19 cellular contexts compared by ENCODE assay signal in genomic region chr5:5573798-5574380, GRCh38.
A peak's percentile ranks its signal among the peaks of the same experiment; 100 is the strongest.
DNase-seq lines count a peak whose midpoint lies in the region; ATAC-seq, FAIRE-seq and TF ChIP-seq lines count a peak whose summit lies in the region.
"Had no signal": no experiment of that assay in that cellular context is flagged by ENCODE, and none has a peak within 500 bp of the region (broad histone marks: within the 10 kb centered on the region; RNA-seq: fewer than 3 reads in every experiment).

No MANE protein-coding gene starts in this region.

- no peak overlapping the region for H3K23ac ChIP-seq in neuronal stem cell (ENCODE audit: low read depth, low read length, poor library complexity)

- no peak for TF ChIP-seq POLR2A in heart left ventricle (IDR thresholded peaks at IDR 0.05)

- H3K27ac ChIP-seq in heart left ventricle (peak overlapping the region in 7 of 12 donors; percentile 18 to 80 (median 64)), right atrium auricular region (peak overlapping the region in 1 of 2 donors; percentile 29), neuronal stem cell (replicated peaks; ENCODE audit: low read length) (no peak overlapping the region), subcutaneous abdominal adipose tissue (ENCODE audit: low read depth, low read length) (peak overlapping the region; percentile 70), caudate nucleus (ENCODE audit: low read depth, low read length) (no peak overlapping the region)
- H3K27ac ChIP-seq: 22Rv1, HL-60, RWPE1, SJCRH30 had no signal

- H3K4me3 ChIP-seq in heart left ventricle = no peak overlapping the region
- no peak overlapping the region for H3K4me3 ChIP-seq in right atrium auricular region
- H3K4me3 ChIP-seq in neuronal stem cell (ENCODE audit: low read length in 2 of 2) = no peak overlapping the region
- no peak overlapping the region for H3K4me3 ChIP-seq in subcutaneous abdominal adipose tissue (ENCODE audit: low read depth in 1 of 5, low read length in 5 of 5)
- H3K4me3 ChIP-seq: SJCRH30 had no signal

- H2BK5ac ChIP-seq in neuronal stem cell (ENCODE audit: low read length) = peak overlapping the region; percentile 57

- H3K9me3 ChIP-seq in heart left ventricle (no peaks in the 10 kb centered on the region), right atrium auricular region (no peaks in the 10 kb centered on the region), neuronal stem cell (replicated peaks in 1 of 2; ENCODE audit: control insufficient read depth in 2 of 2, insufficient read depth in 1 of 2, low read depth in 1 of 2, low read length in 2 of 2) (no peaks in the 10 kb centered on the region), subcutaneous abdominal adipose tissue (ENCODE audit: control insufficient read depth in 5 of 5, low read length in 5 of 5) (no peaks in the 10 kb centered on the region)
- H3K9me3 ChIP-seq: SJCRH30 had no signal

- no peak overlapping the region for H2AFZ ChIP-seq in neuronal stem cell (ENCODE audit: low read length)

- H2AK5ac ChIP-seq in neuronal stem cell (ENCODE audit: low read depth, low read length) = no peak overlapping the region

- intact Hi-C loops in heart left ventricle (cut with DNase I) = no loop called here

- no peak overlapping the region for H3K4ac ChIP-seq in neuronal stem cell (ENCODE audit: low read length)

- H3K18ac ChIP-seq in neuronal stem cell (ENCODE audit: low read length) = peak overlapping the region; percentile 69

- ATAC-seq in heart left ventricle = peak in 1 of 4 donors; percentile 24
- ATAC-seq: CD8-positive, alpha-beta T cell; HCT116 had no signal

- in situ Hi-C loops in ACHN (cut with HindIII; ENCODE audit: low pct_ligation_motif_present, low pct_unique_long_range_greater_than_20kb, low sequenced_read_pairs) = no loop called here

- FAIRE-seq in D721Med (lab: Jason Lieb, UNC) = no peak

- no peak overlapping the region for H3K14ac ChIP-seq in neuronal stem cell (ENCODE audit: low read length)

- H4K8ac ChIP-seq in neuronal stem cell (ENCODE audit: low read depth, low read length) = no peak overlapping the region

- H3K36me3 ChIP-seq in heart left ventricle (no peaks in the 10 kb centered on the region), right atrium auricular region (no peaks in the 10 kb centered on the region), neuronal stem cell (replicated peaks in 1 of 2; ENCODE audit: control insufficient read depth in 2 of 2, insufficient read depth in 2 of 2, low read length in 2 of 2) (no peaks in the 10 kb centered on the region), subcutaneous abdominal adipose tissue (ENCODE audit: control insufficient read depth in 5 of 5, insufficient read depth in 5 of 5, low read length in 5 of 5) (no peaks in the 10 kb centered on the region)
- H3K36me3 ChIP-seq: SJCRH30 had no signal

- H3K27me3 ChIP-seq in heart left ventricle (no peaks in the 10 kb centered on the region), right atrium auricular region (no peaks in the 10 kb centered on the region), neuronal stem cell (ENCODE audit: control insufficient read depth in 3 of 3, insufficient read depth in 3 of 3, low read depth in 1 of 3, low read length in 3 of 3) (no peaks in the 10 kb centered on the region), subcutaneous abdominal adipose tissue (ENCODE audit: control insufficient read depth in 5 of 5, insufficient read depth in 4 of 5, low read length in 5 of 5) (no peaks in the 10 kb centered on the region)
- H3K27me3 ChIP-seq: SJCRH30 had no signal

- no peak overlapping the region for H3K4me2 ChIP-seq in neuronal stem cell (ENCODE audit: insufficient read depth, low read length, poor library complexity, severe bottlenecking)

- 73 to 83% (median 76%) methylated on average over 15 of the region's 15 CpGs for WGBS in heart left ventricle, 4 donors
- no CpG with 5 or more reads among the region's 15 CpGs for WGBS in neuronal stem cell (ENCODE audit: extremely low coverage in 2 of 2, insufficient read length in 2 of 2, insufficient replicate concordance in 1 of 2), 2 donors

- no peaks in the 10 kb centered on the region for H3K79me1 ChIP-seq in neuronal stem cell (ENCODE audit: low read depth, low read length)

- no peak overlapping the region for H4K91ac ChIP-seq in neuronal stem cell (ENCODE audit: low read depth, low read length, poor library complexity)

- peaks cover 0 to 8% (median 0%) of the 10 kb centered on the region in 12 donors for H3K4me1 ChIP-seq in heart left ventricle
- H3K4me1 ChIP-seq in right atrium auricular region = no peaks in the 10 kb centered on the region
- peaks cover 0 to 7% of the 10 kb centered on the region in 2 donors for H3K4me1 ChIP-seq in neuronal stem cell (ENCODE audit: control insufficient read depth in 2 of 2, insufficient read depth in 1 of 2, low read depth in 1 of 2, low read length in 2 of 2)
- H3K4me1 ChIP-seq in subcutaneous abdominal adipose tissue (ENCODE audit: control insufficient read depth in 5 of 5, insufficient read depth in 5 of 5, low read length in 5 of 5) = peaks cover 17 to 36% (median 28%) of the 10 kb centered on the region in 5 donors
- H3K4me1 ChIP-seq: SJCRH30 had no signal

- no peak for DNase-seq in heart left ventricle
- no peak for DNase-seq in right atrium auricular region (ENCODE audit: low spot score)
- DNase-seq in neuronal stem cell (ENCODE audit: low spot score) = no peak
- DNase-seq in D721Med (ENCODE audit: insufficient read length, low spot score) = no peak
- DNase-seq in GM19238 (ENCODE audit: insufficient read length, low spot score) = no peak
- DNase-seq in ACHN = no peak
- DNase-seq in caudate nucleus (lab: John Stamatoyannopoulos, UW) = no peak
- DNase-seq: CD8-positive, alpha-beta T cell; DMS79; NCI-H1105 treated with DMSO at 0.1 percent for 48 hours; NCI-H1694 treated with DMSO at 0.1 percent for 48 hours; NK-92 treated with Interleukin-12 subunit alpha and Interleukin-12 subunit beta, amount 100 ng/mL, for 24 hours; OCI-M1; SJCRH30 had no signal

- H2BK12ac ChIP-seq in neuronal stem cell (ENCODE audit: low read length) = no peak overlapping the region

- H3K9ac ChIP-seq in neuronal stem cell (ENCODE audit: low read depth, low read length, poor library complexity) (peak overlapping the region; percentile 65), subcutaneous abdominal adipose tissue (ENCODE audit: low read length in 5 of 5) (no peak overlapping the region)

- TF ChIP-seq CTCF in heart left ventricle (IDR thresholded peaks at IDR 0.05) = no peak
- no peak for TF ChIP-seq CTCF in right atrium auricular region (IDR thresholded peaks at IDR 0.05)
- TF ChIP-seq CTCF in D721Med (IDR thresholded peaks at IDR 0.05; ENCODE audit: insufficient read depth, missing control alignments) = no peak

- no peak overlapping the region for H2BK15ac ChIP-seq in neuronal stem cell (ENCODE audit: low read length)

- H2BK120ac ChIP-seq in neuronal stem cell (ENCODE audit: low read depth, low read length) = no peak overlapping the region

Comparison
In these comparisons a context has a peak if more than half of its experiments do, and no peak if none do; other contexts are left out.
1. H3K27ac ChIP-seq: peak in heart left ventricle (7 of 12) and subcutaneous abdominal adipose tissue (single experiment); none in neuronal stem cell (single experiment) and caudate nucleus (single experiment).